In the genomic region with DNA sequence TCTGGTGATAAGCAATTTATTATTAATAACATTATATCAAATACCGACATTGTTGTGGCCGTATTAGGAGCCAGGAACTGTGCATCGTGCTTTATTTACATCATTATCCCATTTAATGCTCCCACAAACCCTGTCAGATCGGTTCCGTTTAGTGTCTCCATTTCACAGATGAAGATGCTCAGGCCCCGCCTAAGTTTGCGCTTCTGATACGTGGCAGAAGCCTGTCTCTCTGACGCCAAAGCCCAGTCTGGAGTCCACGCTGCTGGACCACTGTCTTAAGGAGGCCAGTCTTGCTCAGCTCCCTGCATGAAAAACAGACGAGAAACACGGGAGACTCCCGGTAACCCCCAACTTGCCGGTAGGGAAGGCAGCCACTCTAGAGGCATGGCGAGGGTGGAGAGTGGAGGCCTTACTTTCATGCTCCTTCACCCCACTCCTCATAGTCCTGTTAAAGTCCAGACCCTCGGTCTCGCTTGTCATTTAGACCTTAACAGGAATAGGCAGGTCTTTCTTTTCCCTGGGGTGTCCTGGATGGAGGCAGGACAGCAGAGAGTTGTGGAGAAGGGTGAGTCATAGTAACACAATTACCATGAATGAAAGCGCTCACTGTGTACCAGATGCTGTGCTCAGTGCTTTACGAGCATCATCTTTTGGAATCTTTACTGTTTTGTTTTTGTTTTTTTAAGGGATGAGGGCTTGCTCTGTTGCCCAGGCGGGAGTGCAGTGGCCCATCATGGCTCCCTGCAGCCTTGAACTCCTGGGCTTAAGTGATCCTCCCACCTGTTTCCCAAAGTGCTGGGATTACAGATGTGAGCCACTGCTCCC, we compare ENCODE assay signal across 8 cellular contexts. TPM values are rescaled to one million over a fixed set of nuclear protein-coding genes. Genes with fewer than 3 reads are reported as not detected.
DNase-seq lines count a peak whose midpoint lies in the region; ATAC-seq and TF ChIP-seq lines count a peak whose summit lies in the region.

No MANE protein-coding gene starts in this region.

- ATAC-seq in GM18907 (IDR thresholded peaks at IDR 0.05; ENCODE audit: unreplicated experiment), result peak; percentile 39
- ATAC-seq in left cardiac atrium, result peak; percentile 66 to 88
- no peak for ATAC-seq in HG03378 (IDR thresholded peaks at IDR 0.05; ENCODE audit: unreplicated experiment)

- DNase-seq in AG09309 (ENCODE audit: low read depth) (peak; percentile 79), HL-60 (ENCODE audit: low read depth in 1 of 2, low spot score in 1 of 2) (peak in 1 of 2 experiments; percentile 3), SJCRH30 (peak; percentile 67 to 77), left cardiac atrium (peak; percentile 76)

- TF ChIP-seq CTCF in AG09309 (IDR thresholded peaks at IDR 0.05; ENCODE audit: control insufficient read depth, insufficient read depth, low read depth, low read length, missing control alignments) (no peak), HL-60 (IDR thresholded peaks at IDR 0.05; ENCODE audit: insufficient read depth, low read length) (no peak), parathyroid adenoma (IDR thresholded peaks at IDR 0.05) (no peak)

- no peaks in the 10 kb centered on the region for H3K27me3 ChIP-seq in HL-60 (ENCODE audit: insufficient read depth, poor library complexity, severe bottlenecking)
- no peaks in the 10 kb centered on the region for H3K27me3 ChIP-seq in SJCRH30
- no peaks in the 10 kb centered on the region for H3K27me3 ChIP-seq in parathyroid adenoma (ENCODE audit: control insufficient read depth, insufficient read depth, low read length)

- H3K9ac ChIP-seq in parathyroid adenoma, result peak overlapping the region; percentile 9

- H3K4me3 ChIP-seq in AG09309 (ENCODE audit: control insufficient read depth, low read depth, low read length) (peak overlapping the region; percentile 83), HL-60 (replicated peaks; ENCODE audit: insufficient read depth, low read length) (peak overlapping the region; percentile 61), SJCRH30 (peak overlapping the region; percentile 96), parathyroid adenoma (ENCODE audit: low read depth, low read length) (peak overlapping the region; percentile 89)

- peak overlapping the region; percentile 89 for H3K27ac ChIP-seq in HL-60 (replicated peaks)
- H3K27ac ChIP-seq in SJCRH30, result peak overlapping the region; percentile 92
- peak overlapping the region; percentile 98 for H3K27ac ChIP-seq in angular gyrus (ENCODE audit: low read depth, low read length)
- peak overlapping the region; percentile 59 for H3K27ac ChIP-seq in parathyroid adenoma

- peaks cover 31% of the 10 kb centered on the region for H3K79me2 ChIP-seq in parathyroid adenoma

- H3K4me2 ChIP-seq in parathyroid adenoma (ENCODE audit: low read length), result peak overlapping the region; percentile 85

- 0 out of 2 replicates have a peak, but pooled peaks cover 2% of the 10 kb centered on the region for H3K4me1 ChIP-seq in SJCRH30
- peaks cover 4% of the 10 kb centered on the region for H3K4me1 ChIP-seq in parathyroid adenoma

- intact Hi-C loops in left cardiac atrium (cut with DNase I), result loop anchor here in 1 of 2 donors (2.0 kb wide), 1 partner anchor 30 kb away; a partner anchor contains a TSS

- H3K9me3 ChIP-seq in SJCRH30 (replicated peaks) (no peaks in the 10 kb centered on the region), parathyroid adenoma (ENCODE audit: control insufficient read depth, low read length) (no peaks in the 10 kb centered on the region)

- H3K36me3 ChIP-seq in SJCRH30 (no peaks in the 10 kb centered on the region), parathyroid adenoma (ENCODE audit: control insufficient read depth, insufficient read depth, low read length) (no peaks in the 10 kb centered on the region)

- peak overlapping the region; percentile 76 for H2AFZ ChIP-seq in parathyroid adenoma

RNA-seq across cellular contexts. Expression of a gene that starts 0.9 kb away (rescaled TPM):
- 48.1 and 61.2 TPM in 2 replicates for total RNA-seq in SJCRH30 (2014; rRNA removed; shearing (Covaris generic))
- 10 to 100 TPM; 56.3 to 69.2 TPM for total RNA-seq in left cardiac atrium

RNA-seq across cellular contexts. Expression of a gene that starts 29.3 kb away (rescaled TPM):
- 50.9 and 62.9 TPM in 2 replicates for total RNA-seq in SJCRH30 (2014; rRNA removed; shearing (Covaris generic))
- total RNA-seq in left cardiac atrium, result 10 to 100 TPM; 27.9 to 31.1 TPM

RNA-seq across cellular contexts. Expression of a gene that starts 29.9 kb away (rescaled TPM):
- 8.5 and 9.3 TPM in 2 replicates for total RNA-seq in SJCRH30 (2014; rRNA removed; shearing (Covaris generic))
- 10 to 100 TPM; 17.3 to 18.8 TPM for total RNA-seq in left cardiac atrium
